ENCODE assay signal across 8 cellular contexts in genomic region chr12:113293100-113293499, GRCh38.
"Had no signal": no experiment of that assay in that cellular context is flagged by ENCODE, and none has a peak within 500 bp of the region (broad histone marks: within the 10 kb centered on the region; RNA-seq: fewer than 3 reads in every experiment).

No MANE protein-coding gene starts in this region.

- H2AFZ ChIP-seq: GM23338 had no signal

- ATAC-seq: GM23338, HepG2 had no signal

- H3K4me1 Mint-ChIP-seq: IgD-negative memory B cell had no signal

- H3K4me2 ChIP-seq: GM23338 had no signal

- DNase-seq: H9, HCEC 1CT, HFFc6, KG1 had no signal

- H3K27ac Mint-ChIP-seq: GM23338, H9, IgD-negative memory B cell had no signal

- H3K4me3 ChIP-seq: GM23338 had no signal

- H3K9me3 Mint-ChIP-seq: GM23338, H9, HFFc6, IgD-negative memory B cell had no signal

- H3K27ac ChIP-seq: HL-60 had no signal

- H3K4me3 Mint-ChIP-seq: GM23338, H9, HFFc6, IgD-negative memory B cell had no signal

- H3K27me3 Mint-ChIP-seq: IgD-negative memory B cell had no signal
